ENCODE assay signal across 12 cellular contexts in the genomic region with DNA sequence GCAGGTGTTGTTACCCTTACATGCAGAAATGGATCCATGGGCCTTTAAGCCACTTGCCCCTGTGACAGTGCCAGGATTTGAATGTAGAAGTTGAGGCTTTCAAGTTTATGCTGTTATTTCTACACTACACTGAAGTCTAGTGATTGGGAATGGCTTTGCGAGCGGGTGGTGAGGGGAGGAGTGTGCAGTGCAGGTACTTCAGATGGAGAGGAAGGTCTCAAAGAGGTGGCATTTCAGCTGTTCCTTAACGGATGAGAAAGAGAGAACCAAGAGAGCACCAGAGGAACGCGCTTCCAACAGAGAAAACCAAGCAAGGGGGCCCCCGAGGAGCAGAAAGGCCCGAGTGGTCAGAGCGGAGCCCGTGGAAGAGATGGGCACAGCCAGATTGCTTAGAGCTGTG. TPM values are rescaled to one million over a fixed set of nuclear protein-coding genes. Genes with fewer than 3 reads are reported as not detected.
A peak's percentile ranks its signal among the peaks of the same experiment; 100 is the strongest.
DNase-seq lines count a peak whose midpoint lies in the region; ATAC-seq and TF ChIP-seq lines count a peak whose summit lies in the region.
"Had no signal": no experiment of that assay in that cellular context is flagged by ENCODE, and none has a peak within 500 bp of the region (broad histone marks: within the 10 kb centered on the region; RNA-seq: fewer than 3 reads in every experiment).

No MANE protein-coding gene starts in this region.

- intact Hi-C loops in A673 (cut with micrococcal nuclease; ENCODE audit: unreplicated experiment) = no loop called here

- H3K18ac ChIP-seq in trophoblast cell (ENCODE audit: low read length) = peak overlapping the region; percentile 25

- ATAC-seq in foreskin keratinocyte (no peak), GM21367 (IDR thresholded peaks at IDR 0.05; ENCODE audit: unreplicated experiment) (no peak), GM21723 (IDR thresholded peaks at IDR 0.05; ENCODE audit: unreplicated experiment) (no peak)

- peak overlapping the region; percentile 3 for H4K8ac ChIP-seq in trophoblast cell (ENCODE audit: low read depth, low read length)

- H3K79me1 ChIP-seq in trophoblast cell (ENCODE audit: low read length) = peaks cover 53% of the 10 kb centered on the region

- peak overlapping the region; percentile 4 for H3K14ac ChIP-seq in trophoblast cell (ENCODE audit: low read length)

- peak overlapping the region; percentile 91 for H3K4ac ChIP-seq in trophoblast cell (ENCODE audit: low read depth, low read length)

- H3K27me3 ChIP-seq in A673 (replicated peaks; ENCODE audit: insufficient read depth, low read depth, low read length, poor library complexity) (no peaks in the 10 kb centered on the region), foreskin keratinocyte (no peaks in the 10 kb centered on the region), trophoblast cell (ENCODE audit: insufficient read depth, low read length) (no peaks in the 10 kb centered on the region)

- no peak for TF ChIP-seq CTCF in A673 (conservative IDR thresholded peaks at IDR 0.05; ENCODE audit: low read depth, low read length)
- TF ChIP-seq CTCF in foreskin keratinocyte (conservative IDR thresholded peaks at IDR 0.05) = no peak

- DNase-seq in A673 (ENCODE audit: low spot score) (no peak), SK-N-MC (ENCODE audit: low read depth, low spot score) (no peak), foreskin keratinocyte (no peak), trophoblast cell (no peak), NCI-H446 treated with DMSO at 0.1 percent for 48 hours (lab: John Stamatoyannopoulos, UW) (no peak), NCI-H748 (lab: John Stamatoyannopoulos, UW; ENCODE audit: unreplicated experiment) (no peak)
- DNase-seq: activated CD4-positive, CD25-positive, alpha-beta regulatory T cell; activated effector memory CD4-positive, alpha-beta T cell treated with Interleukin-2 at 50 U/mL for 16 hours; effector CD4-positive, alpha-beta T cell; NCI-H2107 had no signal

- peak overlapping the region; percentile 71 for H2BK120ac ChIP-seq in trophoblast cell (ENCODE audit: insufficient read depth, low read length, poor library complexity)

- H3K4me2 ChIP-seq in trophoblast cell (ENCODE audit: low read length) = no peak overlapping the region

- H3K4me1 ChIP-seq in A673 (ENCODE audit: insufficient read depth, low read length, poor library complexity, severe bottlenecking) = peaks cover 74% of the 10 kb centered on the region
- H3K4me1 ChIP-seq in foreskin keratinocyte = peaks cover 75% of the 10 kb centered on the region
- H3K4me1 ChIP-seq in trophoblast cell (ENCODE audit: control insufficient read depth in 1 of 2, insufficient read depth in 2 of 2, low read length in 2 of 2) = peaks cover 61 to 71% of the 10 kb centered on the region in 2 experiments

- peak overlapping the region; percentile 18 for H3K27ac ChIP-seq in A673 (ENCODE audit: low read depth, low read length, poor library complexity, severe bottlenecking)
- peak overlapping the region; percentile 19 for H3K27ac ChIP-seq in SK-N-MC
- H3K27ac ChIP-seq in foreskin keratinocyte = peak overlapping the region; percentile 71
- peak overlapping the region; percentile 80 for H3K27ac ChIP-seq in trophoblast cell (ENCODE audit: low read depth, low read length)

- H3K9me3 ChIP-seq in A673 (ENCODE audit: low read depth, low read length, poor library complexity, severe bottlenecking) (no peaks in the 10 kb centered on the region), SK-N-MC (ENCODE audit: low read depth, low read length) (no peaks in the 10 kb centered on the region), trophoblast cell (ENCODE audit: insufficient read depth, low read depth, low read length) (no peaks in the 10 kb centered on the region)

- CTCF ChIA-PET in A673 (lab: Charles Lee) = no interaction called here

- WGBS in trophoblast cell (ENCODE audit: extremely low coverage, insufficient coverage, insufficient read length) = no CpG with 5 or more reads among the region's 9 CpGs

- H4K12ac ChIP-seq in trophoblast cell (ENCODE audit: low read depth, low read length) = no peak overlapping the region

- peak overlapping the region; percentile 50 for H4K91ac ChIP-seq in trophoblast cell (ENCODE audit: low read depth, low read length)

- H3K9ac ChIP-seq in SK-N-MC (ENCODE audit: insufficient read length) (no peak overlapping the region), trophoblast cell (ENCODE audit: low read length) (peak overlapping the region; percentile 16)

- H2AK5ac ChIP-seq in trophoblast cell (ENCODE audit: low read length) = peak overlapping the region; percentile 51

- peak overlapping the region; percentile 79 for H2BK5ac ChIP-seq in trophoblast cell (ENCODE audit: low read depth, low read length, poor library complexity)

- H3K36me3 ChIP-seq in A673 (ENCODE audit: insufficient read depth, low read length, poor library complexity, severe bottlenecking) (no peaks in the 10 kb centered on the region), SK-N-MC (ENCODE audit: insufficient read depth, low read length) (peaks cover 9% of the 10 kb centered on the region; the same call in 1 of the 2 replicates), trophoblast cell (ENCODE audit: control insufficient read depth in 1 of 2, insufficient read depth in 2 of 2, low read length in 2 of 2) (peaks cover 17 to 26% of the 10 kb centered on the region in 2 experiments)

- no peak overlapping the region for H3K23ac ChIP-seq in trophoblast cell (ENCODE audit: low read length)

- no peak overlapping the region for H2AFZ ChIP-seq in trophoblast cell (ENCODE audit: insufficient read depth, low read length, poor library complexity)

- no TSS peak for BruUV-seq in A673 (replicated peaks; lab: Mats Ljungman, UMichigan)

- POLR2A ChIA-PET in A673 (lab: Charles Lee; ENCODE audit: low non-redundant PET) = no interaction called here

- peaks cover 45% of the 10 kb centered on the region for H3K79me2 ChIP-seq in trophoblast cell (ENCODE audit: control insufficient read depth, insufficient read depth, low read length, poor library complexity)

- H3K4me3 ChIP-seq in A673 (ENCODE audit: low read depth, low read length, poor library complexity, severe bottlenecking) (no peak overlapping the region), SK-N-MC (no peak overlapping the region), trophoblast cell (ENCODE audit: low read depth, low read length) (no peak overlapping the region)

- H2BK12ac ChIP-seq in trophoblast cell (ENCODE audit: low read length) = peak overlapping the region; percentile 25

RNA-seq across cellular contexts. Expression of a gene that starts 13.3 kb away (rescaled TPM):
- total RNA-seq in A673 (2021) (370 and 397 TPM in 2 replicates), foreskin keratinocyte (499 and 534 TPM in 2 replicates)
- 532 and 546 TPM in 2 replicates for polyA plus RNA-seq in foreskin keratinocyte
- 442 and 468 TPM in 2 replicates for polyA plus RNA-seq in trophoblast cell (2013)

RNA-seq across cellular contexts. Expression of a gene that starts 41.7 kb away (rescaled TPM):
- total RNA-seq in A673 (2021) (316 and 338 TPM in 2 replicates), foreskin keratinocyte (273 and 286 TPM in 2 replicates)
- polyA plus RNA-seq in foreskin keratinocyte = 377 and 390 TPM in 2 replicates
- polyA plus RNA-seq in trophoblast cell (2013) = 205 and 214 TPM in 2 replicates

RNA-seq across cellular contexts. Expression of a gene that starts 43.0 kb away (rescaled TPM):
- 1.5 and 3.5 TPM in 2 replicates for total RNA-seq in A673 (2021)
- total RNA-seq in foreskin keratinocyte = 0.21 TPM in 1 of 2 replicates, not detected in the other
- 0.12 and 0.28 TPM in 2 replicates for polyA plus RNA-seq in foreskin keratinocyte
- polyA plus RNA-seq in trophoblast cell (2013) = 0.56 and 0.72 TPM in 2 replicates

Comparison
In these comparisons a context has a peak if more than half of its experiments do, and no peak if none do; other contexts are left out.
1. H3K27ac ChIP-seq: peak in every context shown above with its lines; median percentile 80 in trophoblast cell; 71 in foreskin keratinocyte; 19 in SK-N-MC; 18 in A673.